In the genomic region with DNA sequence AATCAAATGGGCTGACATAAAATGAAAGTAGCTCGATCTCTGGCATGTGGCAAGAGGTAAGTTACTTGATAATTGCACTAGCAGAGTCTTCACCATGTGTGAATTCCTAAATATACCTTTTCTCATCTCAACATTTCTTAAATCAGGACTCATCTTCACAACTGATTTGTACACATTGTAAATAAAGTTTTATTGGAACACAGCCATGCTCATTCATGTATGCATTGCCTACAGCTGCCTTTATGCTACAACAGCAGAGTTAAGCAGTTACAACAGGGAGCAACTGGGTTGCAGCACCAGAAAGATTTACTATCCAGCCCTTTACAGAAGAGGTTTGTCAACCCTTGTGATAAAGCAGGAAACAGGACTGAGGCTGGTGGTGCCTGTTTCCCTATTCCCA, we compare ENCODE assay signal across 1 cellular context.
TF ChIP-seq lines count a peak whose summit lies in the region.

No MANE protein-coding gene starts in this region.

TF ChIP-seq in K562, 482 proteins besides CTCF, POLR2A, EP300 and RAD21 (continued from another document):
- TF ChIP-seq ZBTB40 (IDR thresholded peaks at IDR 0.05) (peak; percentile 93), ZBTB40 (CRISPR knock-in tag; IDR thresholded peaks at IDR 0.05) (peak; percentile 89)
